ENCODE assay signal across 8 cellular contexts in genomic region chr6:159790149-159790946, GRCh38. TPM values are rescaled to one million over a fixed set of nuclear protein-coding genes. Genes with fewer than 3 reads are reported as not detected.
DNase-seq lines count a peak whose midpoint lies in the region; ATAC-seq, FAIRE-seq and TF ChIP-seq lines count a peak whose summit lies in the region.

Gene MRPL18 (plus strand): TSS chr6:159790467. CDS start chr6:159790588, 121 bp downstream.

- FAIRE-seq in small intestine (lab: Jason Lieb, UNC), result no peak

- H4K20me1 ChIP-seq in mammary epithelial cell (ENCODE audit: insufficient read depth, low read length), result no peaks in the 10 kb centered on the region

- no peaks in the 10 kb centered on the region for H3K9me3 ChIP-seq in WERI-Rb-1 (ENCODE audit: severe bottlenecking)
- no peaks in the 10 kb centered on the region for H3K9me3 ChIP-seq in mammary epithelial cell (replicated peaks; ENCODE audit: insufficient read depth, low read length)
- H3K9me3 ChIP-seq in iPS-20b (ENCODE audit: insufficient read depth, low read depth, low read length), result no peaks in the 10 kb centered on the region
- H3K9me3 ChIP-seq in small intestine (ENCODE audit: control insufficient read depth, low read depth), result no peaks in the 10 kb centered on the region

- in situ Hi-C loops in ACHN (cut with HindIII; ENCODE audit: low pct_ligation_motif_present, low pct_unique_long_range_greater_than_20kb, low sequenced_read_pairs) (no loop called here), mammary epithelial cell (cut with MboI; ENCODE audit: low sequenced_read_pairs in 2 of 2) (no loop called here)

- H3K4me2 ChIP-seq in mammary epithelial cell (ENCODE audit: insufficient read depth, low read depth, low read length), result peak within 1 kb of the TSS; percentile 96

- H3K4me1 ChIP-seq in mammary epithelial cell (ENCODE audit: insufficient read depth, low read length) (peaks cover 13% of the 10 kb centered on the region), iPS-20b (ENCODE audit: insufficient read depth, low read length) (peaks cover 4% of the 10 kb centered on the region; the same call in 1 of the 2 replicates), small intestine (ENCODE audit: control insufficient read depth in 2 of 2, insufficient read depth in 1 of 2, low read depth in 1 of 2, low read length in 1 of 2) (peaks cover 0 to 17% of the 10 kb centered on the region in 2 donors)

- dilution Hi-C loops in mammary epithelial cell (cut with HindIII; ENCODE audit: low sequenced_read_pairs), result no loop called here

- peak within 1 kb of the TSS; percentile 94 for H3K27ac ChIP-seq in WERI-Rb-1
- H3K27ac ChIP-seq in mammary epithelial cell (ENCODE audit: insufficient read depth, low read depth, low read length), result peak within 1 kb of the TSS; percentile 87
- peak within 1 kb of the TSS; percentile 65 for H3K27ac ChIP-seq in iPS-20b (ENCODE audit: low read length)
- peak within 1 kb of the TSS; percentile 90 to 98 for H3K27ac ChIP-seq in small intestine (ENCODE audit: low read depth in 1 of 2, low read length in 1 of 2)

- ATAC-seq in GM18873 (IDR thresholded peaks at IDR 0.05; ENCODE audit: low FRiP score, unreplicated experiment) (peak; percentile 77), HG03139 (IDR thresholded peaks at IDR 0.05; ENCODE audit: unreplicated experiment) (peak; percentile 78)

- peak within 1 kb of the TSS; percentile 98 for H2AFZ ChIP-seq in mammary epithelial cell (ENCODE audit: low read depth, low read length)

- intact Hi-C loops in mammary epithelial cell (cut with micrococcal nuclease), result loop anchor here (1.0 kb wide), 2 partner anchors 63 to 99 kb away; no protein-coding TSS in a partner anchor

- H3K4me3 ChIP-seq in WERI-Rb-1 (ENCODE audit: low read depth, low read length), result peak within 1 kb of the TSS; percentile 77
- peak within 1 kb of the TSS; percentile 94 to 98 (median 97) for H3K4me3 ChIP-seq in mammary epithelial cell (replicated peaks in 1 of 3; ENCODE audit: insufficient read depth in 1 of 3, low read depth in 2 of 3, low read length in 3 of 3)
- peak within 1 kb of the TSS; percentile 89 for H3K4me3 ChIP-seq in iPS-20b (ENCODE audit: low read length)
- H3K4me3 ChIP-seq in small intestine (ENCODE audit: low read depth in 1 of 2, low read length in 2 of 2), result peak within 1 kb of the TSS; percentile 84 to 93

- TF ChIP-seq CTCF in WERI-Rb-1 (IDR thresholded peaks at IDR 0.05; ENCODE audit: low read depth, low read length) (0 out of 2 replicates have a peak, but pooled peaks have one; percentile 2), mammary epithelial cell (conservative IDR thresholded peaks at IDR 0.05 in 1 of 2, IDR thresholded peaks at IDR 0.05 in 1 of 2; ENCODE audit: extremely low read depth in 1 of 2, insufficient read depth in 1 of 2, low read depth in 1 of 2, low read length in 2 of 2) (no peak)

- WGBS in mammary epithelial cell (ENCODE audit: low coverage, missing lambda C conversion rate), result 3% methylated on average over 38 of the region's 55 CpGs
- 0% methylated on average over 54 to 55 of the region's 55 CpGs for WGBS in small intestine, 3 donors

- DNase-seq in ACHN (peak; percentile 94), NCI-H2227 (lab: John Stamatoyannopoulos, UW; ENCODE audit: unreplicated experiment) (peak; percentile 92), WERI-Rb-1 (peak; percentile 94), mammary epithelial cell (peak; percentile 98), small intestine (peak; percentile 98)

- peak within 1 kb of the TSS; percentile 87 for H3K9ac ChIP-seq in mammary epithelial cell (ENCODE audit: insufficient read depth, low read length)
- H3K9ac ChIP-seq in iPS-20b (ENCODE audit: low read depth, low read length), result peak within 1 kb of the TSS; percentile 96

- H3K36me3 ChIP-seq in WERI-Rb-1 (peaks cover 63% of the 10 kb centered on the region), mammary epithelial cell (ENCODE audit: insufficient read depth, low read length) (peaks cover 26% of the 10 kb centered on the region), iPS-20b (ENCODE audit: insufficient read depth, low read depth, low read length) (peaks cover 55% of the 10 kb centered on the region), small intestine (ENCODE audit: control insufficient read depth in 2 of 2, insufficient read depth in 2 of 2, low read length in 2 of 2) (peaks cover 4% of the 10 kb centered on the region in 2 donors)

- BruUV-seq in mammary epithelial cell (replicated peaks; lab: Mats Ljungman, UMichigan), result TSS peak; percentile 41

- H3K27me3 ChIP-seq in WERI-Rb-1 (ENCODE audit: insufficient read depth, low read depth, severe bottlenecking) (no peaks in the 10 kb centered on the region), mammary epithelial cell (ENCODE audit: insufficient read depth, low read length) (no peaks in the 10 kb centered on the region), iPS-20b (ENCODE audit: insufficient read depth, low read length) (no peaks in the 10 kb centered on the region), small intestine (ENCODE audit: control insufficient read depth in 2 of 2, insufficient read depth in 2 of 2, low read length in 2 of 2) (no peaks in the 10 kb centered on the region)

- peaks cover 89% of the 10 kb centered on the region for H3K79me2 ChIP-seq in mammary epithelial cell (ENCODE audit: insufficient read depth, low read length)

- CTCF ChIA-PET in mammary epithelial cell (lab: Charles Lee; ENCODE audit: low non-redundant PET), result interaction anchor here (0.6 to 0.7 kb wide), 2 partner anchors 60 to 73 kb away, joined by 3 to 4 read pairs; no protein-coding TSS in a partner anchor

RNA-seq across cellular contexts. Expression of gene MRPL18, which starts in this region (rescaled TPM):
- total RNA-seq in mammary epithelial cell, result 10 to 100 TPM; 58.0 to 83.2 TPM
- polyA plus RNA-seq in mammary epithelial cell (91.0 TPM), small intestine (10 to 100 TPM; 74.8 to 83.3 (median 77.2) TPM)
- 97.8 TPM for polyA minus RNA-seq in mammary epithelial cell

Comparison
In these comparisons a context has a peak if more than half of its experiments do, and no peak if none do; other contexts are left out.
1. Peak in every context shown above with its lines: DNase-seq, ATAC-seq, H3K4me3 ChIP-seq and H3K27ac ChIP-seq.